In the genomic region with DNA sequence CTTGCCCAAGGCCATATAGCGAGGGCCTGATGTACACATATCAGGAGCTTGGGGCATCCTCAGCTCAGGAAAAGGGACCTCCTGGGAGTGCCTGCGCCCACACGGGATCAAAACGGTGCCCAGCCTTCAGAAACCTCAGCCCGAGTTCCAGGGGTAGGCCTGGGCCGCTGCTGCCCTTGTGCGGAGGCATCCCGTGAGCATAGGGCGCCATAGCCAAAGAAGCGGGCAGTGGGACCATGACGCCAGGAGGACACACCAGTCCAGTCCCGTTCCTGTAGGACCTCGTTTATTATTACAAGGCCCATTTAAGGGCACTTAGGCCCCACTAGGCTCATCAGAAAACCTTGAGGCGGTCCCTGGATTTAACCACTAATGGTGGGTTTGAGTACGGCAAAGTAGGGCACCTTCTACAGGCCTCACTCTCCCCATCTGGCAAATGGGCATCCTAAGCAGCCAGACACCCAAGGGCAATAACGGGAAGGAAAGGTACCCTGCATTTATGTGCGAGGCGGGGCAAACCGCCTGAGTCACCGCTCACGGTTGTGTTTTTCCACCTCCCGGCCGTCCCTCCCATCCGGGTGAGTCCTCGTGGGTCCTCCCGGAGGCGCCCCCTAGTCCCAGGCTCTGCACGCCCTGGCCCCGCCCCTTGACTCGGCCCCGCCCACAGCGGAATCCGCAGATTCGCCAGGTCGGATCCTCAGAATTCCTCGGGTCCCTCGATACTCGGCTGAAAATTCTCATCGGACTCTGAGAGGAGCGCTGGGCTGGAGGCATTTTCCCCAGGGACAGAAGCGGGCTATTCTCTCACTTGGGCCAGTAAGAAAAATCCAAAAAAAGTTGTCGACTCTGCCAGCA, we compare ENCODE assay signal across 8 cellular contexts. TPM values are rescaled to one million over a fixed set of nuclear protein-coding genes. Genes with fewer than 3 reads are reported as not detected.
DNase-seq lines count a peak whose midpoint lies in the region; ATAC-seq and TF ChIP-seq lines count a peak whose summit lies in the region.

No MANE protein-coding gene starts in this region.

- ATAC-seq in GM19455 (IDR thresholded peaks at IDR 0.05; ENCODE audit: unreplicated experiment), result peak; percentile 55
- peak; percentile 85 for ATAC-seq in stimulated activated naive CD8-positive, alpha-beta T cell treated with anti-CD3 and anti-CD28 coated beads, Interleukin-15, amount 100 ng/mL, for 72 hours

- H3K36me3 ChIP-seq in HUES64 (ENCODE audit: insufficient read depth, low read length), result peaks cover 32% of the 10 kb centered on the region

- H3K9ac ChIP-seq in HUES64 (ENCODE audit: low read depth, low read length), result peak overlapping the region; percentile 100

- 32% methylated on average over 42 of the region's 42 CpGs for WGBS in HUES64

- no peaks in the 10 kb centered on the region for H3K9me3 ChIP-seq in HUES64 (ENCODE audit: insufficient read depth, low read depth, low read length)

- no peaks in the 10 kb centered on the region for H3K27me3 ChIP-seq in HUES64 (ENCODE audit: insufficient read depth, low read length)

- H3K27ac ChIP-seq in HUES64 (ENCODE audit: low read depth, low read length), result peak overlapping the region; percentile 100

- intact Hi-C loops in activated T-helper 2 cell treated with anti-CD3 and anti-CD28 coated beads, Interferon-gamma antibody, Interleukin-2, Interleukin-4, amounts not matched to agents 10 μg/mL and 5 μg/mL and 100 μg/mL, durations not matched to agents 14 hours and 24 hours and 36 hours (cut with micrococcal nuclease), result loop anchor here (1.0 to 10.0 kb wide), 7 partner anchors 34 to 920 kb away; a partner anchor contains a TSS

- peak; percentile 88 for DNase-seq in CD1c-positive myeloid dendritic cell (ENCODE audit: extremely low spot score)
- DNase-seq in RPMI7951 (ENCODE audit: low read depth), result peak; percentile 84
- DNase-seq in activated T-helper 2 cell treated with anti-CD3 and anti-CD28 coated beads, Interferon-gamma antibody, Interleukin-2, Interleukin-4, amounts not matched to agents 10 μg/mL and 5 μg/mL and 100 μg/mL, durations not matched to agents 14 hours and 24 hours and 36 hours (ENCODE audit: low spot score), result peak; percentile 81
- peak; percentile 89 for DNase-seq in fibroblast of pulmonary artery (ENCODE audit: low read depth)
- DNase-seq in nephron progenitor cell, result peak; percentile 93
- DNase-seq in stimulated activated naive CD8-positive, alpha-beta T cell treated with anti-CD3 and anti-CD28 coated beads, Interleukin-15, amount 100 ng/mL, for 72 hours, result peak; percentile 85 to 91

- peak overlapping the region; percentile 95 for H3K4me3 Mint-ChIP-seq in activated T-helper 2 cell treated with anti-CD3 and anti-CD28 coated beads, Interferon-gamma antibody, Interleukin-2, Interleukin-4, amounts not matched to agents 10 μg/mL and 5 μg/mL and 100 μg/mL, durations not matched to agents 14 hours and 24 hours and 36 hours (ENCODE audit: low read depth)
- H3K4me3 Mint-ChIP-seq in nephron progenitor cell, result peak overlapping the region; percentile 94
- H3K4me3 Mint-ChIP-seq in stimulated activated naive CD8-positive, alpha-beta T cell treated with anti-CD3 and anti-CD28 coated beads, Interleukin-15, amount 100 ng/mL, for 72 hours, result peak overlapping the region; percentile 93 to 96

- H3K4me3 ChIP-seq in HUES64 (ENCODE audit: low read length) (peak overlapping the region; percentile 92), fibroblast of pulmonary artery (replicated peaks; ENCODE audit: low read depth, low read length) (peak overlapping the region; percentile 87)

- H3K27ac Mint-ChIP-seq in activated T-helper 2 cell treated with anti-CD3 and anti-CD28 coated beads, Interferon-gamma antibody, Interleukin-2, Interleukin-4, amounts not matched to agents 10 μg/mL and 5 μg/mL and 100 μg/mL, durations not matched to agents 14 hours and 24 hours and 36 hours, result peak overlapping the region; percentile 99
- H3K27ac Mint-ChIP-seq in nephron progenitor cell, result peak overlapping the region; percentile 100
- H3K27ac Mint-ChIP-seq in stimulated activated naive CD8-positive, alpha-beta T cell treated with anti-CD3 and anti-CD28 coated beads, Interleukin-15, amount 100 ng/mL, for 72 hours, result peak overlapping the region; percentile 99

- H3K9me3 Mint-ChIP-seq in activated T-helper 2 cell treated with anti-CD3 and anti-CD28 coated beads, Interferon-gamma antibody, Interleukin-2, Interleukin-4, amounts not matched to agents 10 μg/mL and 5 μg/mL and 100 μg/mL, durations not matched to agents 14 hours and 24 hours and 36 hours, result no peaks in the 10 kb centered on the region
- H3K9me3 Mint-ChIP-seq in nephron progenitor cell, result no peaks in the 10 kb centered on the region
- no peaks in the 10 kb centered on the region for H3K9me3 Mint-ChIP-seq in stimulated activated naive CD8-positive, alpha-beta T cell treated with anti-CD3 and anti-CD28 coated beads, Interleukin-15, amount 100 ng/mL, for 72 hours

- H3K27me3 Mint-ChIP-seq in activated T-helper 2 cell treated with anti-CD3 and anti-CD28 coated beads, Interferon-gamma antibody, Interleukin-2, Interleukin-4, amounts not matched to agents 10 μg/mL and 5 μg/mL and 100 μg/mL, durations not matched to agents 14 hours and 24 hours and 36 hours (ENCODE audit: low read depth), result no peaks in the 10 kb centered on the region
- peaks cover 4% of the 10 kb centered on the region for H3K27me3 Mint-ChIP-seq in nephron progenitor cell (ENCODE audit: low read depth, poor library complexity)
- no peaks in the 10 kb centered on the region for H3K27me3 Mint-ChIP-seq in stimulated activated naive CD8-positive, alpha-beta T cell treated with anti-CD3 and anti-CD28 coated beads, Interleukin-15, amount 100 ng/mL, for 72 hours

- H3K36me3 Mint-ChIP-seq in activated T-helper 2 cell treated with anti-CD3 and anti-CD28 coated beads, Interferon-gamma antibody, Interleukin-2, Interleukin-4, amounts not matched to agents 10 μg/mL and 5 μg/mL and 100 μg/mL, durations not matched to agents 14 hours and 24 hours and 36 hours (ENCODE audit: low read depth), result peaks cover 42% of the 10 kb centered on the region
- H3K36me3 Mint-ChIP-seq in nephron progenitor cell (ENCODE audit: low read depth), result peaks cover 30% of the 10 kb centered on the region

- H3K4me1 Mint-ChIP-seq in activated T-helper 2 cell treated with anti-CD3 and anti-CD28 coated beads, Interferon-gamma antibody, Interleukin-2, Interleukin-4, amounts not matched to agents 10 μg/mL and 5 μg/mL and 100 μg/mL, durations not matched to agents 14 hours and 24 hours and 36 hours (ENCODE audit: low read depth), result peaks cover 26% of the 10 kb centered on the region
- H3K4me1 Mint-ChIP-seq in nephron progenitor cell, result peaks cover 40% of the 10 kb centered on the region
- peaks cover 42% of the 10 kb centered on the region for H3K4me1 Mint-ChIP-seq in stimulated activated naive CD8-positive, alpha-beta T cell treated with anti-CD3 and anti-CD28 coated beads, Interleukin-15, amount 100 ng/mL, for 72 hours

- 0 out of 2 replicates have a peak, but pooled peaks cover 4% of the 10 kb centered on the region for H3K4me1 ChIP-seq in HUES64 (ENCODE audit: insufficient read depth, low read length)

- TF ChIP-seq CTCF in fibroblast of pulmonary artery (IDR thresholded peaks at IDR 0.05; ENCODE audit: low read length, missing control alignments) (peak; percentile 23), nephron progenitor cell (IDR thresholded peaks at IDR 0.05) (no peak)

RNA-seq across cellular contexts. Expression of a gene that starts 0.7 kb away (rescaled TPM):
- polyA plus RNA-seq in HUES64 (2013, experiment 1 of 2), result 22.1 TPM
- polyA plus RNA-seq in HUES64 (2013, experiment 2 of 2), result 21.0 TPM
- total RNA-seq in RPMI7951 (2014; rRNA removed; shearing (Covaris generic)), result 1.1 and 1.2 TPM in 2 replicates
- 28.9 TPM in 2 replicates for total RNA-seq in activated T-helper 2 cell treated with anti-CD3 and anti-CD28 coated beads, Interferon-gamma antibody, Interleukin-2, Interleukin-4, amounts not matched to agents 10 μg/mL and 5 μg/mL and 100 μg/mL, durations not matched to agents 14 hours and 24 hours and 36 hours

RNA-seq across cellular contexts. Expression of a gene that starts 8.0 kb away (rescaled TPM):
- 7.9 TPM for polyA plus RNA-seq in HUES64 (2013, experiment 1 of 2)
- 9.8 TPM for polyA plus RNA-seq in HUES64 (2013, experiment 2 of 2)
- total RNA-seq in RPMI7951 (2014; rRNA removed; shearing (Covaris generic)), result 28.5 and 41.6 TPM in 2 replicates
- 14.2 and 17.4 TPM in 2 replicates for total RNA-seq in activated T-helper 2 cell treated with anti-CD3 and anti-CD28 coated beads, Interferon-gamma antibody, Interleukin-2, Interleukin-4, amounts not matched to agents 10 μg/mL and 5 μg/mL and 100 μg/mL, durations not matched to agents 14 hours and 24 hours and 36 hours

RNA-seq across cellular contexts. Expression of a gene that starts 28.2 kb away (rescaled TPM):
- 2.0 TPM for polyA plus RNA-seq in HUES64 (2013, experiment 1 of 2)
- 1.5 TPM for polyA plus RNA-seq in HUES64 (2013, experiment 2 of 2)
- total RNA-seq in RPMI7951 (2014; rRNA removed; shearing (Covaris generic)), result 10.9 and 16.3 TPM in 2 replicates
- total RNA-seq in activated T-helper 2 cell treated with anti-CD3 and anti-CD28 coated beads, Interferon-gamma antibody, Interleukin-2, Interleukin-4, amounts not matched to agents 10 μg/mL and 5 μg/mL and 100 μg/mL, durations not matched to agents 14 hours and 24 hours and 36 hours, result 2.9 and 3.3 TPM in 2 replicates

RNA-seq across cellular contexts. Expression of a gene that starts 33.5 kb away (rescaled TPM):
- polyA plus RNA-seq in HUES64 (2013, experiment 1 of 2), result 53.0 TPM
- 53.0 TPM for polyA plus RNA-seq in HUES64 (2013, experiment 2 of 2)
- 3.7 and 8.1 TPM in 2 replicates for total RNA-seq in RPMI7951 (2014; rRNA removed; shearing (Covaris generic))
- 34.4 and 34.6 TPM in 2 replicates for total RNA-seq in activated T-helper 2 cell treated with anti-CD3 and anti-CD28 coated beads, Interferon-gamma antibody, Interleukin-2, Interleukin-4, amounts not matched to agents 10 μg/mL and 5 μg/mL and 100 μg/mL, durations not matched to agents 14 hours and 24 hours and 36 hours

RNA-seq across cellular contexts. Expression of a gene that starts 53.6 kb away (rescaled TPM):
- polyA plus RNA-seq in HUES64 (2013, experiment 1 of 2), result 3.3 TPM
- 5.5 TPM for polyA plus RNA-seq in HUES64 (2013, experiment 2 of 2)
- 0.29 and 0.60 TPM in 2 replicates for total RNA-seq in RPMI7951 (2014; rRNA removed; shearing (Covaris generic))
- 0.57 and 0.97 TPM in 2 replicates for total RNA-seq in activated T-helper 2 cell treated with anti-CD3 and anti-CD28 coated beads, Interferon-gamma antibody, Interleukin-2, Interleukin-4, amounts not matched to agents 10 μg/mL and 5 μg/mL and 100 μg/mL, durations not matched to agents 14 hours and 24 hours and 36 hours

Comparison
In these comparisons a context has a peak if more than half of its experiments do, and no peak if none do; other contexts are left out.
1. Peak in every context shown above with its lines: DNase-seq, ATAC-seq, H3K4me3 ChIP-seq and H3K27ac ChIP-seq.
2. RNA of a gene that starts 0.7 kb away (total RNA-seq): 28.9 TPM in activated T-helper 2 cell treated with anti-CD3 and anti-CD28 coated beads, Interferon-gamma antibody, Interleukin-2, Interleukin-4, amounts not matched to agents 10 μg/mL and 5 μg/mL and 100 μg/mL, durations not matched to agents 14 hours and 24 hours and 36 hours; 1.1 to 1.2 TPM in RPMI7951; every median in the first group is over 10 times any median in the second.